2 cellular contexts compared by ENCODE assay signal in the genomic region with DNA sequence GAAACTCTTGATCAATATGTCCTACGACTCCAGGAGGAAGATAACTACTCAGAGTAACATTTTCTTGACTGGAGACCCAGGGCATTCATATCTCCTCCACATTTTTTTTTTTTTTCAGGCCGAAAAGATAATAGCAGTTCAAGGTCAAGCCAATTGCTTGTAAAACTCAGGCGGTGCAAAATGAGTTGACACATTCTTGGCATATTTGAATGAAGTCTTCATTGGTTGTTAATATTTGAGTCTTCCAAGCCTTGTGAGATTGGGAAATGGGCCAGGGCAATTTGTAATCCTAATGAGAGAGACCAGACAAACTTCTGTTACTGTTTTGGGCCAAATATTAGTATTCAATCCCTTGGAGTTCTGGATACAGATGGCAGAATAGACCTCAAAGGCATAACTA.
TF ChIP-seq lines count a peak whose summit lies in the region.

No MANE protein-coding gene starts in this region.

TF ChIP-seq in IMR-90, 13 proteins besides CTCF, POLR2A, EP300 and RAD21:
- TF ChIP-seq CHD1 (IDR thresholded peaks at IDR 0.05; ENCODE audit: low read depth, low read length): no peak
- TF ChIP-seq FOS (IDR thresholded peaks at IDR 0.05; ENCODE audit: low read depth, low read length): no peak
- no peak for TF ChIP-seq MAZ (IDR thresholded peaks at IDR 0.05; ENCODE audit: borderline replicate concordance, low read depth, low read length)
- TF ChIP-seq, protein P1, sequence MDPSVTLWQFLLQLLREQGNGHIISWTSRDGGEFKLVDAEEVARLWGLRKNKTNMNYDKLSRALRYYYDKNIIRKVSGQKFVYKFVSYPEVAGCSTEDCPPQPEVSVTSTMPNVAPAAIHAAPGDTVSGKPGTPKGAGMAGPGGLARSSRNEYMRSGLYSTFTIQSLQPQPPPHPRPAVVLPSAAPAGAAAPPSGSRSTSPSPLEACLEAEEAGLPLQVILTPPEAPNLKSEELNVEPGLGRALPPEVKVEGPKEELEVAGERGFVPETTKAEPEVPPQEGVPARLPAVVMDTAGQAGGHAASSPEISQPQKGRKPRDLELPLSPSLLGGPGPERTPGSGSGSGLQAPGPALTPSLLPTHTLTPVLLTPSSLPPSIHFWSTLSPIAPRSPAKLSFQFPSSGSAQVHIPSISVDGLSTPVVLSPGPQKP (IDR thresholded peaks at IDR 0.05; ENCODE audit: borderline replicate concordance, low read depth, low read length): no peak
- TF ChIP-seq, protein P2, sequence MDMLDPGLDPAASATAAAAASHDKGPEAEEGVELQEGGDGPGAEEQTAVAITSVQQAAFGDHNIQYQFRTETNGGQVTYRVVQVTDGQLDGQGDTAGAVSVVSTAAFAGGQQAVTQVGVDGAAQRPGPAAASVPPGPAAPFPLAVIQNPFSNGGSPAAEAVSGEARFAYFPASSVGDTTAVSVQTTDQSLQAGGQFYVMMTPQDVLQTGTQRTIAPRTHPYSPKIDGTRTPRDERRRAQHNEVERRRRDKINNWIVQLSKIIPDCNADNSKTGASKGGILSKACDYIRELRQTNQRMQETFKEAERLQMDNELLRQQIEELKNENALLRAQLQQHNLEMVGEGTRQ (IDR thresholded peaks at IDR 0.05; ENCODE audit: low read depth, low read length): no peak
- TF ChIP-seq SMC3 (IDR thresholded peaks at IDR 0.05; ENCODE audit: low read depth, low read length): no peak
- TF ChIP-seq RFX5 (IDR thresholded peaks at IDR 0.05; ENCODE audit: low read depth, low read length): no peak
- no peak for TF ChIP-seq BHLHE40 (IDR thresholded peaks at IDR 0.05; ENCODE audit: low read depth, low read length)
- no peak for TF ChIP-seq RCOR1 (IDR thresholded peaks at IDR 0.05; ENCODE audit: insufficient replicate concordance, low read length)
- TF ChIP-seq CEBPB (IDR thresholded peaks at IDR 0.05; ENCODE audit: low read depth, low read length): no peak
- no peak for TF ChIP-seq MAFK (IDR thresholded peaks at IDR 0.05; ENCODE audit: low read depth, low read length)
- no peak for TF ChIP-seq MXI1 (IDR thresholded peaks at IDR 0.05; ENCODE audit: borderline replicate concordance, low read depth, low read length)
- no peak for TF ChIP-seq NFE2L2 (IDR thresholded peaks at IDR 0.05; ENCODE audit: low read depth, low read length)

TF ChIP-seq in HEK293T, 16 proteins besides CTCF, POLR2A, EP300 and RAD21:
- TF ChIP-seq SUZ12 (IDR thresholded peaks at IDR 0.05) (no peak), ELF4 (IDR thresholded peaks at IDR 0.05) (no peak), BHLHE40 (IDR thresholded peaks at IDR 0.05; ENCODE audit: borderline replicate concordance) (no peak), SP1 (IDR thresholded peaks at IDR 0.05) (no peak), HDGF (IDR thresholded peaks at IDR 0.05; ENCODE audit: borderline replicate concordance) (no peak), FOXK2 (IDR thresholded peaks at IDR 0.05) (no peak), ZNF384 (IDR thresholded peaks at IDR 0.05) (no peak), FOXA1 (IDR thresholded peaks at IDR 0.05) (no peak), LEF1 (IDR thresholded peaks at IDR 0.05; ENCODE audit: borderline replicate concordance) (no peak), L3MBTL2 (conservative IDR thresholded peaks at IDR 0.05) (no peak), CTBP1 (IDR thresholded peaks at IDR 0.05; ENCODE audit: borderline replicate concordance) (no peak), TARDBP (IDR thresholded peaks at IDR 0.05) (no peak), NFRKB (IDR thresholded peaks at IDR 0.05) (no peak), FOXM1 (IDR thresholded peaks at IDR 0.05; ENCODE audit: borderline replicate concordance) (no peak), ARNT (IDR thresholded peaks at IDR 0.05) (no peak)
- TF ChIP-seq, protein P3, sequence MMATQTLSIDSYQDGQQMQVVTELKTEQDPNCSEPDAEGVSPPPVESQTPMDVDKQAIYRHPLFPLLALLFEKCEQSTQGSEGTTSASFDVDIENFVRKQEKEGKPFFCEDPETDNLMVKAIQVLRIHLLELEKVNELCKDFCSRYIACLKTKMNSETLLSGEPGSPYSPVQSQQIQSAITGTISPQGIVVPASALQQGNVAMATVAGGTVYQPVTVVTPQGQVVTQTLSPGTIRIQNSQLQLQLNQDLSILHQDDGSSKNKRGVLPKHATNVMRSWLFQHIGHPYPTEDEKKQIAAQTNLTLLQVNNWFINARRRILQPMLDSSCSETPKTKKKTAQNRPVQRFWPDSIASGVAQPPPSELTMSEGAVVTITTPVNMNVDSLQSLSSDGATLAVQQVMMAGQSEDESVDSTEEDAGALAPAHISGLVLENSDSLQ (IDR thresholded peaks at IDR 0.05): no peak
